24 cellular contexts compared by ENCODE assay signal in the genomic region with DNA sequence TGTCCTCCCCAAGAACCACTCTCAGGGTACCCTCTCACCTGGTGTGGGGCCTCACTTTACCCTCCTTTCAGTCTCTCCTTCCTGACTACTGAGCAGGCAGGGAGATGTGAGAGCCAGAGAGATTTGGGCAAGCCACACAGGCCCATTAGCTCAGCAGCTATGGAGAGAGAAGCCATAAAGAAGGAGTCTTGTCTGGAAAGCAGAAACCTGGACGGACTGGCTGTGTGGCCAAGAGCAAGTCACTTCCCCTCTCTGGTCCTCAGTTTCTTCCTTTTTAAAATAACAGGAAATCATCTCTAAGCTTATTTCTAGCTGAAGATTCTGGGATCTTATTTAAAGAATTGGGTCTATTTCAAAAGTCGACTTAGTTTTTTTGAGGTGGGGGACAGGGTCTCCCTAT.
"Had no signal": no experiment of that assay in that cellular context is flagged by ENCODE, and none has a peak within 500 bp of the region (broad histone marks: within the 10 kb centered on the region; RNA-seq: fewer than 3 reads in every experiment).

No MANE protein-coding gene starts in this region.

- H3K27me3 ChIP-seq: colonic mucosa, upper lobe of right lung had no signal

- FAIRE-seq: bronchial epithelial cell, endometrium, frontal cortex, islet of Langerhans had no signal

- H3K4me1 ChIP-seq: colonic mucosa, upper lobe of right lung had no signal

- DNase-seq: activated B cell treated with CpG ODN at 0.5 μM for 24 hours; activated CD4-positive, alpha-beta T cell treated with anti-CD3 and anti-CD28 coated beads, Interleukin-2, amount 50 U/mL, for 1 hour; activated CD8-positive, alpha-beta T cell treated with anti-CD3 and anti-CD28 coated beads for 36 hours; activated gamma-delta T cell treated with Interleukin-2 at 50 U/mL for 16 hours; activated naive CD8-positive, alpha-beta T cell treated with anti-CD3 and anti-CD28 coated beads, Interleukin-2, amount 50 U/mL, for 24 hours; activated T-cell treated with anti-CD3 and anti-CD28 coated beads, Interleukin-2, amount 50 U/mL, for 4 hours; cerebellar nuclear complex; effector CD8-positive, alpha-beta T cell; esophagus squamous epithelium; naive thymus-derived CD8-positive, alpha-beta T cell; right cardiac atrium; stimulated activated CD4-positive, alpha-beta T cell treated with anti-CD3 and anti-CD28 coated beads, Interleukin-2, amount 100 ng/mL, for 48 hours; stimulated activated naive CD4-positive, alpha-beta T cell treated with Interleukin-2 at 50 U/mL for 16 hours; substantia nigra; T-helper 17 cell; T1000 had no signal

- ATAC-seq: activated CD8-positive, alpha-beta T cell treated with anti-CD3 and anti-CD28 coated beads for 36 hours; activated naive CD8-positive, alpha-beta T cell treated with anti-CD3 and anti-CD28 coated beads, Interleukin-2, amount 50 U/mL, for 24 hours; activated T-cell treated with anti-CD3 and anti-CD28 coated beads, Interleukin-2, amount 50 U/mL, for 4 hours; activated T-helper 17 cell treated with anti-CD3 and anti-CD28 coated beads, Interleukin-2, amount 50 U/mL, for 72 hours; naive thymus-derived CD8-positive, alpha-beta T cell; T-helper 17 cell had no signal

- H3K4me3 ChIP-seq: colonic mucosa, esophagus squamous epithelium, upper lobe of right lung had no signal

- H3K9me3 ChIP-seq: colonic mucosa, upper lobe of right lung had no signal

- H3K27ac ChIP-seq: colonic mucosa, epithelial cell of prostate, esophagus squamous epithelium, upper lobe of right lung had no signal

- H3K36me3 ChIP-seq: colonic mucosa had no signal
